ENCODE assay signal across 1 cellular context in genomic region chr7:101680406-101681145, GRCh38.
TF ChIP-seq lines count a peak whose summit lies in the region.

No MANE protein-coding gene starts in this region.

TF ChIP-seq in H1, 55 proteins besides CTCF, POLR2A, EP300 and RAD21:
- TF ChIP-seq EGR1 (IDR thresholded peaks at IDR 0.05; ENCODE audit: borderline replicate concordance, low read depth, low read length) (no peak), JUN (IDR thresholded peaks at IDR 0.05; ENCODE audit: low read depth, low read length) (no peak), SP4 (IDR thresholded peaks at IDR 0.05; ENCODE audit: low read length) (no peak), PHF8 (conservative IDR thresholded peaks at IDR 0.05; ENCODE audit: low read depth, low read length) (no peak), BCL11A (IDR thresholded peaks at IDR 0.05; ENCODE audit: low read depth in 2 of 2, low read length in 2 of 2) (no peak), SP1 (IDR thresholded peaks at IDR 0.05; ENCODE audit: low read depth, low read length) (no peak), TEAD4 (IDR thresholded peaks at IDR 0.05; ENCODE audit: low read depth, low read length) (no peak), E2F6 (IDR thresholded peaks at IDR 0.05) (no peak), KDM5A (IDR thresholded peaks at IDR 0.05; ENCODE audit: low read length) (no peak), CHD2 (IDR thresholded peaks at IDR 0.05; ENCODE audit: low read length) (no peak), CBX5 (IDR thresholded peaks at IDR 0.05; ENCODE audit: low read depth, low read length) (no peak), GTF2F1 (IDR thresholded peaks at IDR 0.05; ENCODE audit: borderline replicate concordance, low read depth, low read length) (no peak), ATF2 (IDR thresholded peaks at IDR 0.05; ENCODE audit: low read length) (no peak), HDAC2 (IDR thresholded peaks at IDR 0.05; ENCODE audit: borderline replicate concordance in 1 of 2, low read depth in 2 of 2, low read length in 2 of 2) (no peak), FOSL1 (IDR thresholded peaks at IDR 0.05; ENCODE audit: insufficient read depth, low read depth, low read length) (no peak), KDM4A (IDR thresholded peaks at IDR 0.05; ENCODE audit: low read depth, low read length, severe bottlenecking) (no peak), BACH1 (IDR thresholded peaks at IDR 0.05; ENCODE audit: low read length) (no peak)
